Comparison of ENCODE assay signal across 28 cellular contexts in genomic region chr1:39615086-39615662, GRCh38. TPM values are rescaled to one million over a fixed set of nuclear protein-coding genes. Genes with fewer than 3 reads are reported as not detected.
DNase-seq lines count a peak whose midpoint lies in the region; ATAC-seq, FAIRE-seq and TF ChIP-seq lines count a peak whose summit lies in the region.
"Had no signal": no experiment of that assay in that cellular context is flagged by ENCODE, and none has a peak within 500 bp of the region (broad histone marks: within the 10 kb centered on the region; RNA-seq: fewer than 3 reads in every experiment).

No MANE protein-coding gene starts in this region.

- H3K36me3 ChIP-seq in HepG2 (replicated peaks in 1 of 2; ENCODE audit: control insufficient read depth in 1 of 2, insufficient read depth in 2 of 2, low read length in 2 of 2) = no peaks in the 10 kb centered on the region
- H3K36me3 ChIP-seq in right lobe of liver = no peaks in the 10 kb centered on the region

- H3K4me3 ChIP-seq in HepG2 (replicated peaks in 1 of 3; ENCODE audit: insufficient read depth in 1 of 3, low read depth in 2 of 3, low read length in 3 of 3) = no peak overlapping the region
- no peak overlapping the region for H3K4me3 ChIP-seq in right lobe of liver

- H3K9me3 ChIP-seq in HepG2 (ENCODE audit: low read length) = no peaks in the 10 kb centered on the region
- no peaks in the 10 kb centered on the region for H3K9me3 ChIP-seq in right lobe of liver

- intact Hi-C loops in HepG2 (cut with micrococcal nuclease; ENCODE audit: unreplicated experiment) (loop anchor here (2.0 kb wide), 1 partner anchor 48 kb away; no protein-coding TSS in a partner anchor), right lobe of liver (cut with DNase I) (no loop called here), left ventricle myocardium superior (cut with micrococcal nuclease) (no loop called here)

- CTCF ChIA-PET in HepG2 (lab: Yijun Ruan, JAX; ENCODE audit: low intra/inter-chr PET ratio, low total read pairs) = no interaction called here
- CTCF ChIA-PET in WTC11 (lab: Charles Lee) = interaction anchor here (1.0 kb wide), 1 partner anchor 38 kb away, joined by 5 read pairs; no protein-coding TSS in a partner anchor

- TF ChIP-seq CTCF in HepG2 (CRISPR knock-in tag; IDR thresholded peaks at IDR 0.05) (no peak), right lobe of liver (IDR thresholded peaks at IDR 0.05) (no peak), WTC11 (IDR thresholded peaks at IDR 0.05) (no peak)

- H3K4me1 ChIP-seq in HepG2 (ENCODE audit: insufficient read depth, low read length) (peaks cover 7% of the 10 kb centered on the region; the same call in 1 of the 2 replicates), right lobe of liver (no peaks in the 10 kb centered on the region)

- H3K27ac Mint-ChIP-seq in WTC11 (no peak overlapping the region), immature natural killer cell (no peak overlapping the region)
- H3K27ac Mint-ChIP-seq: activated CD8-positive, alpha-beta T cell treated with anti-CD3 and anti-CD28 coated beads, Interleukin-2, amount 10 ng/mL, durations not matched to agents 7 days and 5 days; activated naive CD8-positive, alpha-beta T cell; CD4-positive, alpha-beta T cell; naive thymus-derived CD8-positive, alpha-beta T cell; stimulated activated naive B cell treated with anti-CD40 and anti-IgM and Interleukin-4, amounts not matched to agents 10 μg/mL and 1 μg/mL and 100 μg/mL, for 72 hours had no signal

- POLR2A ChIA-PET in HepG2 (lab: Yijun Ruan, JAX) = no interaction called here
- POLR2A ChIA-PET in WTC11 (lab: Charles Lee) = no interaction called here

- 39% methylated on average over 8 of the region's 8 CpGs for WGBS in HepG2 (ENCODE audit: low lambda C conversion rate)
- 67% methylated on average over 5 of the region's 8 CpGs for WGBS in right lobe of liver (ENCODE audit: insufficient coverage, low coverage, low lambda C conversion rate, missing lambda C conversion rate)

- H3K9ac ChIP-seq in HepG2 (ENCODE audit: insufficient read depth, low read depth, low read length) = no peak overlapping the region

- no peaks in the 10 kb centered on the region for H4K20me1 ChIP-seq in HepG2 (ENCODE audit: insufficient read depth, low read length)

- BruUV-seq in HepG2 (replicated peaks; lab: Mats Ljungman, UMichigan) = no TSS peak

- H3K36me3 Mint-ChIP-seq in WTC11 (no peaks in the 10 kb centered on the region), immature natural killer cell (no peaks in the 10 kb centered on the region)
- H3K36me3 Mint-ChIP-seq: activated naive CD8-positive, alpha-beta T cell; naive thymus-derived CD8-positive, alpha-beta T cell; stimulated activated naive B cell treated with anti-CD40 and anti-IgM and Interleukin-4, amounts not matched to agents 10 μg/mL and 1 μg/mL and 100 μg/mL, for 72 hours had no signal

- H3K27ac ChIP-seq in HepG2 (ENCODE audit: extremely low read length, insufficient read depth, low read length) (no peak overlapping the region), right lobe of liver (no peak overlapping the region)
- H3K27ac ChIP-seq: epithelial cell of prostate had no signal

- no peak overlapping the region for H3K4me3 Mint-ChIP-seq in WTC11
- no peak overlapping the region for H3K4me3 Mint-ChIP-seq in immature natural killer cell
- H3K4me3 Mint-ChIP-seq: activated CD8-positive, alpha-beta T cell treated with anti-CD3 and anti-CD28 coated beads, Interleukin-2, amount 10 ng/mL, durations not matched to agents 7 days and 5 days; activated naive CD8-positive, alpha-beta T cell; CD4-positive, alpha-beta T cell; naive thymus-derived CD8-positive, alpha-beta T cell; stimulated activated naive B cell treated with anti-CD40 and anti-IgM and Interleukin-4, amounts not matched to agents 10 μg/mL and 1 μg/mL and 100 μg/mL, for 72 hours had no signal

- in situ Hi-C loops in HepG2 (cut with HindIII; ENCODE audit: extremely low pct_ligation_motif_present, low pct_unique_long_range_greater_than_20kb) = no loop called here
- in situ Hi-C loops in G401 (cut with HindIII; ENCODE audit: low sequenced_read_pairs) = no loop called here

- no peak for TF ChIP-seq RAD21 in HepG2 (CRISPR knock-in tag; IDR thresholded peaks at IDR 0.05)

- TF ChIP-seq EP300 in HepG2 (IDR thresholded peaks at IDR 0.05; ENCODE audit: low read depth in 2 of 2, low read length in 2 of 2) (no peak), HepG2 (CRISPR knock-in tag; IDR thresholded peaks at IDR 0.05; ENCODE audit: borderline replicate concordance) (no peak)

- peaks cover 52% of the 10 kb centered on the region for H3K27me3 Mint-ChIP-seq in WTC11 (ENCODE audit: low read depth)
- peaks cover 0 to 7% (median 0%) of the 10 kb centered on the region in 3 donors for H3K27me3 Mint-ChIP-seq in immature natural killer cell (ENCODE audit: low read depth in 3 of 3)

- H3K4me1 Mint-ChIP-seq in WTC11 = no peaks in the 10 kb centered on the region
- H3K4me1 Mint-ChIP-seq in immature natural killer cell = no peaks in the 10 kb centered on the region
- H3K4me1 Mint-ChIP-seq: naive thymus-derived CD8-positive, alpha-beta T cell; stimulated activated naive B cell treated with anti-CD40 and anti-IgM and Interleukin-4, amounts not matched to agents 10 μg/mL and 1 μg/mL and 100 μg/mL, for 72 hours had no signal

- no peaks in the 10 kb centered on the region for H3K79me2 ChIP-seq in HepG2 (ENCODE audit: insufficient read depth, low read length)

- H3K9me3 Mint-ChIP-seq in WTC11 (no peaks in the 10 kb centered on the region), immature natural killer cell (no peaks in the 10 kb centered on the region)
- H3K9me3 Mint-ChIP-seq: CD4-positive, alpha-beta T cell; naive thymus-derived CD8-positive, alpha-beta T cell; stimulated activated naive B cell treated with anti-CD40 and anti-IgM and Interleukin-4, amounts not matched to agents 10 μg/mL and 1 μg/mL and 100 μg/mL, for 72 hours had no signal

- no peak overlapping the region for H2AFZ ChIP-seq in HepG2 (ENCODE audit: low read length)

- DNase-seq in DMS53 (lab: John Stamatoyannopoulos, UW) = peak; percentile 70
- DNase-seq in DMS53 treated with DMSO at 0.1 percent for 48 hours (lab: John Stamatoyannopoulos, UW; ENCODE audit: unreplicated experiment) = no peak
- no peak for DNase-seq in HepG2 (ENCODE audit: low spot score)
- DNase-seq in right lobe of liver = no peak
- no peak for DNase-seq in WTC11 (ENCODE audit: low spot score)
- no peak for DNase-seq in immature natural killer cell
- DNase-seq in left ventricle myocardium superior = no peak
- DNase-seq in G401 (ENCODE audit: low spot score) = no peak
- DNase-seq: 8988T; activated CD8-positive, alpha-beta T cell treated with anti-CD3 and anti-CD28 coated beads, Interleukin-2, amount 10 ng/mL, durations not matched to agents 7 days and 5 days; anterior cingulate cortex; CD4-positive, alpha-beta T cell; effector CD4-positive, alpha-beta T cell; GDM1; naive thymus-derived CD8-positive, alpha-beta T cell; NCI-H1930; NCI-H526; stimulated activated CD4-positive, alpha-beta T cell treated with anti-CD3 and anti-CD28 coated beads, Interleukin-15, amount 100 ng/mL, for 24 hours; stimulated activated naive B cell treated with anti-CD40 and anti-IgM and Interleukin-4, amounts not matched to agents 10 μg/mL and 1 μg/mL and 100 μg/mL, for 72 hours; T-helper 2 cell had no signal

- H3K27me3 ChIP-seq in HepG2 (ENCODE audit: control insufficient read depth in 1 of 2, insufficient read depth in 2 of 2, low read length in 2 of 2) (peaks cover 2 to 5% of the 10 kb centered on the region in 2 experiments; a peak in 2 of 5 replicates), right lobe of liver (no peaks in the 10 kb centered on the region)

- TF ChIP-seq POLR2A in HepG2 (IDR thresholded peaks at IDR 0.05; ENCODE audit: insufficient read depth in 1 of 2, low read depth in 2 of 2, low read length in 2 of 2) (no peak), right lobe of liver (IDR thresholded peaks at IDR 0.05) (no peak)

- H3K4me2 ChIP-seq in HepG2 (ENCODE audit: low read depth, low read length) = no peak overlapping the region

- FAIRE-seq in HepG2 (lab: Jason Lieb, UNC) = no peak
- FAIRE-seq: colon, HTR-8/SVneo, islet of Langerhans had no signal

- no peak for ATAC-seq in HepG2
- no peak for ATAC-seq in right lobe of liver
- no peak for ATAC-seq in WTC11
- ATAC-seq in left ventricle myocardium superior = no peak
- ATAC-seq: activated CD8-positive, alpha-beta T cell treated with anti-CD3 and anti-CD28 coated beads, Interleukin-2, amount 10 ng/mL, durations not matched to agents 7 days and 5 days; naive thymus-derived CD8-positive, alpha-beta T cell; stimulated activated naive B cell treated with anti-CD40 and anti-IgM and Interleukin-4, amounts not matched to agents 10 μg/mL and 1 μg/mL and 100 μg/mL, for 72 hours had no signal

RNA-seq across cellular contexts. Expression of gene HEYL, which starts 24.3 kb away (rescaled TPM):
- total RNA-seq in HepG2 (2016; rRNA removed; fragmentation: Illumina TruSeq; extraction: Trizol) (0.04 TPM in 1 of 2 replicates, not detected in the other), right lobe of liver (1 to 10 TPM in 4 of 6 experiments, under 1 TPM in 2; 0.98 to 2.6 (median 1.6) TPM), WTC11 (2021) (2.3 to 3.6 TPM (median 3.2 TPM) in 3 replicates), left ventricle myocardium superior (15.0 TPM)
- not detected in 2 replicates for total RNA-seq in HepG2 (2016; cell fraction: cytosol; rRNA removed; fragmentation: Illumina TruSeq; extraction: Trizol; ENCODE audit: low read depth)
- 0.04 TPM in 1 of 2 replicates, not detected in the other for total RNA-seq in HepG2 (2016; cell fraction: insoluble cytoplasmic fraction; rRNA removed; fragmentation: Illumina TruSeq; extraction: Trizol)
- 0.03 TPM in 1 of 2 replicates, not detected in the other for total RNA-seq in HepG2 (2016; cell fraction: membrane; rRNA removed; fragmentation: Illumina TruSeq; extraction: Trizol)
- total RNA-seq in HepG2 (2016; cell fraction: nucleus; rRNA removed; fragmentation: Illumina TruSeq; extraction: Trizol) = 0.09 TPM in 1 of 2 replicates, not detected in the other
- polyA plus RNA-seq in HepG2 (2011; rRNA removed) (0.03 TPM in 1 of 2 replicates, not detected in the other), immature natural killer cell (not detected)
- polyA plus RNA-seq in HepG2 (2011; cell fraction: cytosol; rRNA removed) = 0.03 and 0.05 TPM in 2 replicates
- 0.03 and 0.07 TPM in 2 replicates for polyA plus RNA-seq in HepG2 (2011; cell fraction: nucleus; rRNA removed)
- polyA plus RNA-seq in HepG2 (2012) = not detected in 2 replicates
- not detected in 2 replicates for polyA plus RNA-seq in HepG2 (2016; cell fraction: cytosol; fragmentation: Illumina TruSeq; extraction: Trizol; ENCODE audit: low read depth)
- 0.07 and 0.10 TPM in 2 replicates for polyA plus RNA-seq in HepG2 (2016; cell fraction: insoluble cytoplasmic fraction; fragmentation: Illumina TruSeq; extraction: Trizol; ENCODE audit: low read depth)
- polyA plus RNA-seq in HepG2 (2016; cell fraction: membrane; fragmentation: Illumina TruSeq; extraction: Trizol; ENCODE audit: low read depth) = not detected in 2 replicates
- not detected in 2 replicates for polyA plus RNA-seq in HepG2 (2016; cell fraction: nucleus; fragmentation: Illumina TruSeq; extraction: Trizol; ENCODE audit: insufficient read depth, low read depth)
- 0.12 TPM in 1 of 2 replicates, not detected in the other for polyA minus RNA-seq in HepG2 (2011; rRNA and poly(A)+ RNA removed; ENCODE audit: low replicate concordance)
- not detected in 2 replicates for polyA minus RNA-seq in HepG2 (2011; cell fraction: cytosol; rRNA and poly(A)+ RNA removed)
- not detected in 2 replicates for polyA minus RNA-seq in HepG2 (2011; cell fraction: nucleus; rRNA and poly(A)+ RNA removed)
- 0.07 and 1.2 TPM in 2 replicates for total RNA-seq in G401 (2014; rRNA removed; shearing (Covaris generic))
- total RNA-seq: activated CD8-positive, alpha-beta T cell treated with anti-CD3 and anti-CD28 coated beads, Interleukin-2, amount 10 ng/mL, durations not matched to agents 7 days and 5 days; pulmonary artery endothelial cell; SK-MEL-5 had no signal

RNA-seq across cellular contexts. Expression of gene PABPC4, which starts 38.6 kb away (rescaled TPM):
- total RNA-seq in HepG2 (2016; rRNA removed; fragmentation: Illumina TruSeq; extraction: Trizol) = 111 and 117 TPM in 2 replicates
- 101 TPM in 2 replicates for total RNA-seq in HepG2 (2016; cell fraction: cytosol; rRNA removed; fragmentation: Illumina TruSeq; extraction: Trizol; ENCODE audit: low read depth)
- total RNA-seq in HepG2 (2016; cell fraction: insoluble cytoplasmic fraction; rRNA removed; fragmentation: Illumina TruSeq; extraction: Trizol) = 102 and 113 TPM in 2 replicates
- total RNA-seq in HepG2 (2016; cell fraction: membrane; rRNA removed; fragmentation: Illumina TruSeq; extraction: Trizol) = 155 and 172 TPM in 2 replicates
- 154 and 190 TPM in 2 replicates for total RNA-seq in HepG2 (2016; cell fraction: nucleus; rRNA removed; fragmentation: Illumina TruSeq; extraction: Trizol)
- 74.9 and 85.0 TPM in 2 replicates for polyA plus RNA-seq in HepG2 (2011; rRNA removed)
- 38.5 and 48.3 TPM in 2 replicates for polyA plus RNA-seq in HepG2 (2011; cell fraction: cytosol; rRNA removed)
- polyA plus RNA-seq in HepG2 (2011; cell fraction: nucleus; rRNA removed) = 295 and 298 TPM in 2 replicates
- polyA plus RNA-seq in HepG2 (2012) = 127 and 129 TPM in 2 replicates
- polyA plus RNA-seq in HepG2 (2016; cell fraction: cytosol; fragmentation: Illumina TruSeq; extraction: Trizol; ENCODE audit: low read depth) = 94.4 and 97.7 TPM in 2 replicates
- 152 and 164 TPM in 2 replicates for polyA plus RNA-seq in HepG2 (2016; cell fraction: insoluble cytoplasmic fraction; fragmentation: Illumina TruSeq; extraction: Trizol; ENCODE audit: low read depth)
- polyA plus RNA-seq in HepG2 (2016; cell fraction: membrane; fragmentation: Illumina TruSeq; extraction: Trizol; ENCODE audit: low read depth) = 159 and 192 TPM in 2 replicates
- polyA plus RNA-seq in HepG2 (2016; cell fraction: nucleus; fragmentation: Illumina TruSeq; extraction: Trizol; ENCODE audit: insufficient read depth, low read depth) = 441 and 444 TPM in 2 replicates
- polyA minus RNA-seq in HepG2 (2011; rRNA and poly(A)+ RNA removed; ENCODE audit: low replicate concordance) = 173 and 261 TPM in 2 replicates
- polyA minus RNA-seq in HepG2 (2011; cell fraction: cytosol; rRNA and poly(A)+ RNA removed) = 69.5 and 79.1 TPM in 2 replicates
- 148 and 157 TPM in 2 replicates for polyA minus RNA-seq in HepG2 (2011; cell fraction: nucleus; rRNA and poly(A)+ RNA removed)
- 100 to 1,000 TPM in 2 of 6 experiments, 10 to 100 TPM in 4; 89.8 to 155 (median 99.1) TPM for total RNA-seq in right lobe of liver
- 269 to 293 TPM (median 271 TPM) in 3 replicates for total RNA-seq in WTC11 (2021)
- polyA plus RNA-seq in immature natural killer cell = 10 to 100 TPM in 1 of 3 donors, 1 to 10 TPM in 2; 3.6 to 15.3 (median 8.0) TPM
- total RNA-seq in left ventricle myocardium superior = 246 TPM
- total RNA-seq in G401 (2014; rRNA removed; shearing (Covaris generic)) = 91.4 and 171 TPM in 2 replicates

RNA-seq across cellular contexts. Expression of gene NT5C1A, which starts 56.7 kb away (rescaled TPM):
- total RNA-seq in HepG2 (2016; rRNA removed; fragmentation: Illumina TruSeq; extraction: Trizol) (not detected in 2 replicates), right lobe of liver (not detected), WTC11 (2021) (not detected in 3 replicates), left ventricle myocardium superior (39.6 TPM)
- total RNA-seq in HepG2 (2016; cell fraction: cytosol; rRNA removed; fragmentation: Illumina TruSeq; extraction: Trizol; ENCODE audit: low read depth) = not detected in 2 replicates
- total RNA-seq in HepG2 (2016; cell fraction: insoluble cytoplasmic fraction; rRNA removed; fragmentation: Illumina TruSeq; extraction: Trizol) = not detected in 2 replicates
- total RNA-seq in HepG2 (2016; cell fraction: membrane; rRNA removed; fragmentation: Illumina TruSeq; extraction: Trizol) = not detected in 2 replicates
- total RNA-seq in HepG2 (2016; cell fraction: nucleus; rRNA removed; fragmentation: Illumina TruSeq; extraction: Trizol) = not detected in 2 replicates
- polyA plus RNA-seq in HepG2 (2011; rRNA removed) (not detected in 2 replicates), immature natural killer cell (not detected)
- polyA plus RNA-seq in HepG2 (2011; cell fraction: cytosol; rRNA removed) = not detected in 2 replicates
- not detected in 2 replicates for polyA plus RNA-seq in HepG2 (2011; cell fraction: nucleus; rRNA removed)
- not detected in 2 replicates for polyA plus RNA-seq in HepG2 (2012)
- not detected in 2 replicates for polyA plus RNA-seq in HepG2 (2016; cell fraction: cytosol; fragmentation: Illumina TruSeq; extraction: Trizol; ENCODE audit: low read depth)
- not detected in 2 replicates for polyA plus RNA-seq in HepG2 (2016; cell fraction: insoluble cytoplasmic fraction; fragmentation: Illumina TruSeq; extraction: Trizol; ENCODE audit: low read depth)
- not detected in 2 replicates for polyA plus RNA-seq in HepG2 (2016; cell fraction: membrane; fragmentation: Illumina TruSeq; extraction: Trizol; ENCODE audit: low read depth)
- not detected in 2 replicates for polyA plus RNA-seq in HepG2 (2016; cell fraction: nucleus; fragmentation: Illumina TruSeq; extraction: Trizol; ENCODE audit: insufficient read depth, low read depth)
- not detected in 2 replicates for polyA minus RNA-seq in HepG2 (2011; rRNA and poly(A)+ RNA removed; ENCODE audit: low replicate concordance)
- not detected in 2 replicates for polyA minus RNA-seq in HepG2 (2011; cell fraction: cytosol; rRNA and poly(A)+ RNA removed)
- polyA minus RNA-seq in HepG2 (2011; cell fraction: nucleus; rRNA and poly(A)+ RNA removed) = not detected in 2 replicates
- total RNA-seq in G401 (2014; rRNA removed; shearing (Covaris generic)) = not detected in 2 replicates
- total RNA-seq: activated CD8-positive, alpha-beta T cell treated with anti-CD3 and anti-CD28 coated beads, Interleukin-2, amount 10 ng/mL, durations not matched to agents 7 days and 5 days; glomerular endothelial cell; pulmonary artery endothelial cell had no signal
- polyA plus RNA-seq: naive thymus-derived CD8-positive, alpha-beta T cell had no signal

Comparison
In these comparisons a context has a peak if more than half of its experiments do, and no peak if none do; other contexts are left out.
1. RNA of gene NT5C1A, which starts 56.7 kb away (total RNA-seq): 39.6 TPM in left ventricle myocardium superior (single experiment); not detected in HepG2, not detected in right lobe of liver, not detected in WTC11 and not detected in G401; every median in the first group is over 10 times any median in the second.